Comparison of ENCODE assay signal across 1 cellular context in genomic region chr22:20998411-20999336, GRCh38.
A peak's percentile ranks its signal among the peaks of the same experiment; 100 is the strongest.
TF ChIP-seq lines count a peak whose summit lies in the region.

No MANE protein-coding gene starts in this region.

TF ChIP-seq in GM23338, 12 proteins besides CTCF, POLR2A, EP300 and RAD21:
- TF ChIP-seq POLR2AphosphoS5 (IDR thresholded peaks at IDR 0.05; ENCODE audit: low read depth): peak; percentile 10; the same call in 1 of the 2 replicates
- no peak for TF ChIP-seq NANOG (IDR thresholded peaks at IDR 0.05; ENCODE audit: borderline replicate concordance)
